8 cellular contexts compared by ENCODE assay signal in the genomic region with DNA sequence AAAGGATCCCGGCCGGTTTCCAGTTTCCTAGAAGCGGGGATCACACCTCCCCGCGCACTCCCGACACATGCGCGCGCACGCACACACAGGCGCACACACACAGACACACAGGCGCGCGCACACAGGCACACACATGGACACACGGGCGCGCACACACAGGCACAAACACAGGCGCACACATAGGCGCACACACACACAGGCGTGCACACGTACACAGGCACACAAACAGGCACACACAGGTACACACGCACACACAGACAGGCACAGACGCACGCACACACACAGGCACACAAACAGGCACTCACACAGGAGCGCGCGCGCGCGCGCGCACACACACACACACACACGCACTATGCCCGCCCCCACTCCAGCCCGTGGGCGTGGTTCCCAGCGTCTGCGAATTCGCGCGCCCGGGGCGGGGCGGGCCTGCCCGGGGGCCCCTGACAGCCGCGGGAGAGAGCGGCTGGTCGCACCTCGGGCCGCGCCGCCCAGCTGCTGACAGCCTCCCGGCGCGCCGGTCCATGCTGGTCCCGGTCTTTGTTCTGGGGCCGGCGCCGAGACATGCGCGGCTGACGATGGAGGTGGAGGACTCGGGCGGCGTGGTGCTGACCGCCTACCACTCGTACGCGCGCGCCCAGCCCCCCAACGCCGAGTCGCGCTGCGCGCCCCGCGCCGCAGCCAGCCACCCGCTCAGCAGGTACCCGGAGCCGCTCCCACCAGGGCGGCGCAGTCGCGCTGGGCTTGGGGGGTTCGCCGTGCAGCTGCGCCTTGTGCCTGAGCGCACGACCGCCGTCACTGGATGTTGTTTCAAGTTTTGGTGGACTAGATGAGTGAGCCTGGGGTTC. TPM values are rescaled to one million over a fixed set of nuclear protein-coding genes. Genes with fewer than 3 reads are reported as not detected.
DNase-seq lines count a peak whose midpoint lies in the region; ATAC-seq and TF ChIP-seq lines count a peak whose summit lies in the region.

A gene with protein sequence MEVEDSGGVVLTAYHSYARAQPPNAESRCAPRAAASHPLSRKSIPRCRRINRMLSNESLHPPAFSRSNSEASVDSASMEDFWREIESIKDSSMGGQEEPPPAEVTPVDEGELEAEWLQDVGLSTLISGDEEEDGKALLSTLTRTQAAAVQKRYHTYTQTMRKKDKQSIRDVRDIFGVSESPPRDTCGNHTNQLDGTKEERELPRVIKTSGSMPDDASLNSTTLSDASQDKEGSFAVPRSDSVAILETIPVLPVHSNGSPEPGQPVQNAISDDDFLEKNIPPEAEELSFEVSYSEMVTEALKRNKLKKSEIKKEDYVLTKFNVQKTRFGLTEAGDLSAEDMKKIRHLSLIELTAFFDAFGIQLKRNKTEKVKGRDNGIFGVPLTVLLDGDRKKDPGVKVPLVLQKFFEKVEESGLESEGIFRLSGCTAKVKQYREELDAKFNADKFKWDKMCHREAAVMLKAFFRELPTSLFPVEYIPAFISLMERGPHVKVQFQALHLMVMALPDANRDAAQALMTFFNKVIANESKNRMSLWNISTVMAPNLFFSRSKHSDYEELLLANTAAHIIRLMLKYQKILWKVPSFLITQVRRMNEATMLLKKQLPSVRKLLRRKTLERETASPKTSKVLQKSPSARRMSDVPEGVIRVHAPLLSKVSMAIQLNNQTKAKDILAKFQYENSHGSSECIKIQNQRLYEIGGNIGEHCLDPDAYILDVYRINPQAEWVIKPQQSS (plus strand): TSS at position 470 of the 845 bp plus-strand sequence. CDS start 106 bp downstream, at position 576.

- no peaks in the 10 kb centered on the region for H3K9me3 Mint-ChIP-seq in activated naive CD4-positive, alpha-beta T cell treated with anti-CD3 and anti-CD28 coated beads, Interleukin-2, amount 50 U/mL, for 24 hours
- peaks cover 0 to 2% (median 0%) of the 10 kb centered on the region in 5 experiments for H3K9me3 Mint-ChIP-seq in brain

- no peaks in the 10 kb centered on the region for H3K36me3 Mint-ChIP-seq in activated naive CD4-positive, alpha-beta T cell treated with anti-CD3 and anti-CD28 coated beads, Interleukin-2, amount 50 U/mL, for 24 hours
- H3K36me3 Mint-ChIP-seq in brain: no peaks in the 10 kb centered on the region

- WGBS in psoas muscle, 3 donors: 0% methylated on average over 62 to 96 of the region's 96 CpGs

- peak within 1 kb of the TSS; percentile 81 for H3K4me3 ChIP-seq in psoas muscle

- peak; percentile 42 to 43 for TF ChIP-seq CTCF in brain (conservative IDR thresholded peaks at IDR 0.05)
- TF ChIP-seq CTCF in psoas muscle (IDR thresholded peaks at IDR 0.05): peak; percentile 28

- ATAC-seq in HG03280 (IDR thresholded peaks at IDR 0.05; ENCODE audit: unreplicated experiment) (peak; percentile 66), psoas muscle (peak; percentile 87 to 91 (median 88)), HG02840 (IDR thresholded peaks at IDR 0.05; ENCODE audit: low FRiP score, unreplicated experiment) (no peak)

- no peak for DNase-seq in activated naive CD4-positive, alpha-beta T cell treated with Interleukin-2 at 50 U/mL for 16 hours
- peak; percentile 96 for DNase-seq in NCI-H748 (lab: John Stamatoyannopoulos, UW; ENCODE audit: unreplicated experiment)
- peak; percentile 52 for DNase-seq in iPS DF 19.7 (ENCODE audit: low read depth, low spot score)
- peak; percentile 81 to 93 for DNase-seq in psoas muscle

- no peaks in the 10 kb centered on the region for H3K27me3 ChIP-seq in psoas muscle (ENCODE audit: insufficient read depth in 3 of 3, low read length in 2 of 3)

- no peaks in the 10 kb centered on the region for H3K36me3 ChIP-seq in psoas muscle (ENCODE audit: insufficient read depth in 1 of 2, low read depth in 1 of 2)

- no peak within 1 kb of the TSS for H3K27ac Mint-ChIP-seq in activated naive CD4-positive, alpha-beta T cell treated with anti-CD3 and anti-CD28 coated beads, Interleukin-2, amount 50 U/mL, for 24 hours
- H3K27ac Mint-ChIP-seq in brain: peak within 1 kb of the TSS; percentile 99 to 100 (median 100)

- H3K4me1 ChIP-seq in psoas muscle: peaks cover 24% of the 10 kb centered on the region

- H3K4me3 Mint-ChIP-seq in activated naive CD4-positive, alpha-beta T cell treated with anti-CD3 and anti-CD28 coated beads, Interleukin-2, amount 50 U/mL, for 24 hours: peak within 1 kb of the TSS; percentile 23
- peak within 1 kb of the TSS; percentile 95 to 100 (median 99) for H3K4me3 Mint-ChIP-seq in brain

- H3K27me3 Mint-ChIP-seq in activated naive CD4-positive, alpha-beta T cell treated with anti-CD3 and anti-CD28 coated beads, Interleukin-2, amount 50 U/mL, for 24 hours: peaks cover 16% of the 10 kb centered on the region
- H3K27me3 Mint-ChIP-seq in brain: peaks cover 3% of the 10 kb centered on the region

- H3K4me1 Mint-ChIP-seq in activated naive CD4-positive, alpha-beta T cell treated with anti-CD3 and anti-CD28 coated beads, Interleukin-2, amount 50 U/mL, for 24 hours: peaks cover 6% of the 10 kb centered on the region
- H3K4me1 Mint-ChIP-seq in brain: peaks cover 64% of the 10 kb centered on the region

- peak within 1 kb of the TSS; percentile 90 for H3K27ac ChIP-seq in psoas muscle

- H3K9me3 ChIP-seq in psoas muscle: no peaks in the 10 kb centered on the region

- intact Hi-C loops in psoas muscle (cut with DNase I): loop anchor here (2.0 to 10.0 kb wide), 6 partner anchors 51 to 187 kb away; no protein-coding TSS in a partner anchor

RNA-seq across cellular contexts. Expression of the gene that starts here (rescaled TPM):
- polyA plus RNA-seq in brain (ENCODE audit: insufficient read depth, low read depth, low replicate concordance) (1.2 TPM), psoas muscle (1 to 10 TPM in 1 of 3 donors, under 1 TPM in 2; 0.65 to 3.0 (median 0.79) TPM)
- total RNA-seq in psoas muscle: 1 to 10 TPM; 2.1 to 8.8 (median 6.4) TPM
